ENCODE assay signal across 16 cellular contexts in the genomic region with DNA sequence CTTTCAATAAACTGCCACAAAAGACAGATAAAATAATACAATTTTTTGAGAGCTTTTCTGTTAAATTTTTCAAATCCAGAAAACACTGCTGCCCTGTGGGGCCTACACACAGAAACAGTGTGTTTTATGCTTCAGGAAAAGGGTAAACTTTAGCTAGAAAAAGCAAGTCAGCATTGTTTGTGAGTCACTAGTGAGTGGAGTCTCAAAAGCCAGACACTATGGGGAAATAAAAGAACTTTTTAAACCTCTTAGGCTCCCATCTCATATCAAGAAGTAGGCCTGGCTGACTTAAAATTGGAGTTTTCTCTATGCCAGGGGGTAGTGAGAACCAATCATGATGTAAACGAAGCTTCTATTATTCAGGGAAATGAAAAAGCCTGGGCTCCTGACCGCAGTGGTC. TPM values are rescaled to one million over a fixed set of nuclear protein-coding genes. Genes with fewer than 3 reads are reported as not detected.
"Had no signal": no experiment of that assay in that cellular context is flagged by ENCODE, and none has a peak within 500 bp of the region (broad histone marks: within the 10 kb centered on the region; RNA-seq: fewer than 3 reads in every experiment).

No MANE protein-coding gene starts in this region.

- DNase-seq: activated CD4-positive, alpha-beta T cell treated with anti-CD3 and anti-CD28 coated beads, Interleukin-2, amount 50 U/mL, for 4 hours; activated naive CD4-positive, alpha-beta T cell treated with anti-CD3 and anti-CD28 coated beads, Interleukin-2, amount 50 U/mL, for 16 hours; activated T-cell treated with anti-CD3 and anti-CD28 coated beads for 4 hours; amygdala; body of pancreas; caudate nucleus; colonic mucosa; kidney; left ventricle myocardium inferior; mesenchymal stem cell; ovary; sigmoid colon; stimulated activated CD4-positive, alpha-beta T cell treated with anti-CD3 and anti-CD28 coated beads, Interleukin-1b, Interleukin-23, amount 100 ng/mL, for 48 hours; T1000 had no signal

- H3K9me3 ChIP-seq: body of pancreas, colonic mucosa, esophagus muscularis mucosa, left ventricle myocardium inferior, ovary, sigmoid colon had no signal

- H3K4me1 ChIP-seq: body of pancreas, colonic mucosa, left ventricle myocardium inferior had no signal

- H3K4me3 ChIP-seq: body of pancreas, colonic mucosa, esophagus muscularis mucosa, left ventricle myocardium inferior, ovary, sigmoid colon had no signal

- H3K27ac ChIP-seq: colonic mucosa, esophagus muscularis mucosa, left ventricle myocardium inferior, ovary, sigmoid colon had no signal

- H3K27me3 ChIP-seq: body of pancreas, colonic mucosa, ovary, sigmoid colon had no signal

- H3K4me3 Mint-ChIP-seq: neural crest cell had no signal

- H3K36me3 ChIP-seq: colonic mucosa, esophagus muscularis mucosa, left ventricle myocardium inferior, ovary, sigmoid colon had no signal

RNA-seq across cellular contexts. Expression of gene GPR65, which starts 12.6 kb away (rescaled TPM):
- total RNA-seq: neural crest cell had no signal
